Comparison of ENCODE assay signal across 1 cellular context in the genomic region with DNA sequence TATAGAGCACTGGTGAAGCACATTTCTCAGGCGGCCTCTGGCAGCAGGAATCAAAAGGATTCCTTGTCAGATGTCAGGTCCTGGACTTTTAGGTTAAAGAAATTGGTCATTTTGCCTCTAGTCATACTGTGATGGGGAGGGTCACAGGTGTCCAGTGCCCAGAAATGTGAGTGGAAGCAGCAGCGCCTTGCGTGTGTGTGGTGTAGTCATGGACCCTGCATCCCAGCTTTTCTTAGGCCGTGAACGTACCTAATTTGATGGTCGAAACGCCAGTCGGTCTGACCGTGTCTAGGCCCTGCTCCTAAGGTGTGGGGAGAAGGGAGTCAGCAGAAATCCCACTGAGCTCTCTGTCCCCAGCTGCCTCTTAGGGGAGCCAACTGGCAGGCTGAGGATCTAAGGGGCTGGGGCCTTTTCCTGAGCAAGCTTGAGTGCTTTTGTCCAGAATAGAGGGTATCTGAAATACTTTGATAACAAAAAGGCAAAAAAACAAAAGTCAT.
TF ChIP-seq lines count a peak whose summit lies in the region.

No MANE protein-coding gene starts in this region.

TF ChIP-seq in K562, 482 proteins besides CTCF, POLR2A, EP300 and RAD21:
- no peak for TF ChIP-seq TSC22D4 (tag; IDR thresholded peaks at IDR 0.05)
- TF ChIP-seq TAF7 (tag; IDR thresholded peaks at IDR 0.05): no peak
- no peak for TF ChIP-seq NEUROD1 (IDR thresholded peaks at IDR 0.05; ENCODE audit: borderline replicate concordance, low read depth, low read length, partially characterized antibody)
- TF ChIP-seq, protein P1, sequence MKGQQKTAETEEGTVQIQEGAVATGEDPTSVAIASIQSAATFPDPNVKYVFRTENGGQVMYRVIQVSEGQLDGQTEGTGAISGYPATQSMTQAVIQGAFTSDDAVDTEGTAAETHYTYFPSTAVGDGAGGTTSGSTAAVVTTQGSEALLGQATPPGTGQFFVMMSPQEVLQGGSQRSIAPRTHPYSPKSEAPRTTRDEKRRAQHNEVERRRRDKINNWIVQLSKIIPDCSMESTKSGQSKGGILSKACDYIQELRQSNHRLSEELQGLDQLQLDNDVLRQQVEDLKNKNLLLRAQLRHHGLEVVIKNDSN (CRISPR knock-in tag; IDR thresholded peaks at IDR 0.05): no peak
- no peak for TF ChIP-seq MTA3 (IDR thresholded peaks at IDR 0.05; ENCODE audit: borderline replicate concordance)
- TF ChIP-seq CREM (IDR thresholded peaks at IDR 0.05; ENCODE audit: low read depth): no peak
- TF ChIP-seq, protein P2, sequence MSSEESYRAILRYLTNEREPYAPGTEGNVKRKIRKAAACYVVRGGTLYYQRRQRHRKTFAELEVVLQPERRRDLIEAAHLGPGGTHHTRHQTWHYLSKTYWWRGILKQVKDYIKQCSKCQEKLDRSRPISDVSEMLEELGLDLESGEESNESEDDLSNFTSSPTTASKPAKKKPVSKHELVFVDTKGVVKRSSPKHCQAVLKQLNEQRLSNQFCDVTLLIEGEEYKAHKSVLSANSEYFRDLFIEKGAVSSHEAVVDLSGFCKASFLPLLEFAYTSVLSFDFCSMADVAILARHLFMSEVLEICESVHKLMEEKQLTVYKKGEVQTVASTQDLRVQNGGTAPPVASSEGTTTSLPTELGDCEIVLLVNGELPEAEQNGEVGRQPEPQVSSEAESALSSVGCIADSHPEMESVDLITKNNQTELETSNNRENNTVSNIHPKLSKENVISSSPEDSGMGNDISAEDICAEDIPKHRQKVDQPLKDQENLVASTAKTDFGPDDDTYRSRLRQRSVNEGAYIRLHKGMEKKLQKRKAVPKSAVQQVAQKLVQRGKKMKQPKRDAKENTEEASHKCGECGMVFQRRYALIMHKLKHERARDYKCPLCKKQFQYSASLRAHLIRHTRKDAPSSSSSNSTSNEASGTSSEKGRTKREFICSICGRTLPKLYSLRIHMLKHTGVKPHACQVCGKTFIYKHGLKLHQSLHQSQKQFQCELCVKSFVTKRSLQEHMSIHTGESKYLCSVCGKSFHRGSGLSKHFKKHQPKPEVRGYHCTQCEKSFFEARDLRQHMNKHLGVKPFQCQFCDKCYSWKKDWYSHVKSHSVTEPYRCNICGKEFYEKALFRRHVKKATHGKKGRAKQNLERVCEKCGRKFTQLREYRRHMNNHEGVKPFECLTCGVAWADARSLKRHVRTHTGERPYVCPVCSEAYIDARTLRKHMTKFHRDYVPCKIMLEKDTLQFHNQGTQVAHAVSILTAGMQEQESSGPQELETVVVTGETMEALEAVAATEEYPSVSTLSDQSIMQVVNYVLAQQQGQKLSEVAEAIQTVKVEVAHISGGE (CRISPR knock-in tag; IDR thresholded peaks at IDR 0.05): no peak
- no peak for TF ChIP-seq ZNF695 (CRISPR knock-in tag; IDR thresholded peaks at IDR 0.05)
- no peak for TF ChIP-seq TAL1 (IDR thresholded peaks at IDR 0.05)
- no peak for TF ChIP-seq ELF1 (tag; IDR thresholded peaks at IDR 0.05)
- no peak for TF ChIP-seq NFRKB (IDR thresholded peaks at IDR 0.05; ENCODE audit: low read depth)
- TF ChIP-seq ZNF41 (CRISPR knock-in tag; conservative IDR thresholded peaks at IDR 0.05): no peak
- no peak for TF ChIP-seq ZNF134 (CRISPR knock-in tag; conservative IDR thresholded peaks at IDR 0.05)
- TF ChIP-seq ILF3 (IDR thresholded peaks at IDR 0.05; ENCODE audit: borderline replicate concordance): no peak
- no peak for TF ChIP-seq ZNF79 (CRISPR knock-in tag; IDR thresholded peaks at IDR 0.05; ENCODE audit: low read depth)
- no peak for TF ChIP-seq RBM14 (IDR thresholded peaks at IDR 0.05; ENCODE audit: borderline replicate concordance, insufficient read depth, low read depth, low read length)
- no peak for TF ChIP-seq SOX6 (IDR thresholded peaks at IDR 0.05)
- TF ChIP-seq SMARCA4 (IDR thresholded peaks at IDR 0.05): no peak
